ENCODE assay signal across 8 cellular contexts in genomic region chr16:30063278-30063892, GRCh38. TPM values are rescaled to one million over a fixed set of nuclear protein-coding genes. Genes with fewer than 3 reads are reported as not detected.
DNase-seq lines count a peak whose midpoint lies in the region; ATAC-seq and TF ChIP-seq lines count a peak whose summit lies in the region.

No MANE protein-coding gene starts in this region.

- ATAC-seq in gastrocnemius medialis, result peak in 1 of 2 donors; percentile 0

- H3K4me1 ChIP-seq in esophagus (ENCODE audit: control insufficient read depth in 2 of 2, insufficient read depth in 2 of 2, low read length in 1 of 2) (peaks cover 7 to 19% of the 10 kb centered on the region in 2 donors), gastrocnemius medialis (peaks cover 57 to 61% of the 10 kb centered on the region in 2 donors)

- H3K4me3 ChIP-seq in GM12864 (ENCODE audit: low read depth, low read length) (peak overlapping the region; percentile 78), esophagus (ENCODE audit: low read depth in 1 of 2, low read length in 2 of 2) (peak overlapping the region in 1 of 2 donors; percentile 53), gastrocnemius medialis (peak overlapping the region; percentile 75 to 91 (median 82))

- TF ChIP-seq CTCF in GM12864 (IDR thresholded peaks at IDR 0.05; ENCODE audit: low read depth, low read length, missing control alignments), result no peak
- no peak for TF ChIP-seq CTCF in RWPE1 (conservative IDR thresholded peaks at IDR 0.05; ENCODE audit: low read depth)
- no peak for TF ChIP-seq CTCF in gastrocnemius medialis (IDR thresholded peaks at IDR 0.05 in 4 of 5, conservative IDR thresholded peaks at IDR 0.05 in 1 of 5)

- H3K27ac ChIP-seq in RWPE1 (peak overlapping the region; percentile 99), esophagus (ENCODE audit: low read depth in 2 of 2, low read length in 1 of 2) (peak overlapping the region; percentile 97 to 98), gastrocnemius medialis (peak overlapping the region; percentile 97 to 100 (median 100))

- WGBS in esophagus, 2 donors, result 55 to 64% methylated on average over 12 of the region's 12 CpGs

- TF ChIP-seq POLR2A in gastrocnemius medialis (IDR thresholded peaks at IDR 0.05), result no peak

- H3K9me3 ChIP-seq in esophagus (ENCODE audit: control insufficient read depth in 2 of 2, insufficient read depth in 1 of 2, low read depth in 1 of 2, low read length in 1 of 2) (no peaks in the 10 kb centered on the region), gastrocnemius medialis (no peaks in the 10 kb centered on the region)

- H3K36me3 ChIP-seq in esophagus (ENCODE audit: control insufficient read depth in 2 of 2, insufficient read depth in 2 of 2, low read length in 1 of 2), result peaks cover 9 to 17% of the 10 kb centered on the region in 2 donors
- H3K36me3 ChIP-seq in gastrocnemius medialis, result peaks cover 0 to 19% of the 10 kb centered on the region in 2 donors

- intact Hi-C loops in gastrocnemius medialis (cut with DNase I; ENCODE audit: low total_unique reads), result loop anchor here (5.0 to 10.0 kb wide), 2 partner anchors 66 to 351 kb away; partner anchors contain the start of genes HIRIP3 and INO80E

- CTCF ChIA-PET in RWPE1 (lab: Yijun Ruan, JAX), result interaction anchor here (0.6 to 0.7 kb wide), 2 partner anchors 8 to 110 kb away, joined by 3 to 5 read pairs; no protein-coding TSS in a partner anchor

- H3K27me3 ChIP-seq in esophagus (ENCODE audit: control insufficient read depth in 1 of 2, insufficient read depth in 2 of 2, low read length in 2 of 2) (no peaks in the 10 kb centered on the region), gastrocnemius medialis (no peaks in the 10 kb centered on the region)

- in situ Hi-C loops in gastrocnemius medialis (cut with MboI; ENCODE audit: low sequenced_read_pairs in 4 of 4), result loop anchor here in 2 of 4 donors (25.0 kb wide), 2 partner anchors 299 to 349 kb away; partner anchors contain the start of genes CD2BP2 (in 1 of the 2), MYL11 (in 1 of the 2), TBC1D10B (in 1 of the 2) and ZNF771 (in 1 of the 2)

- DNase-seq in GM12864 (ENCODE audit: low read depth) (no peak), RWPE1 (ENCODE audit: low spot score) (no peak), gastrocnemius medialis (no peak), DMS53 (lab: John Stamatoyannopoulos, UW) (no peak), NCI-H1930 (lab: John Stamatoyannopoulos, UW) (no peak), SHP77 treated with DMSO at 0.1 percent for 48 hours (lab: John Stamatoyannopoulos, UW) (no peak), NOMO-1 (lab: John Stamatoyannopoulos, UW; ENCODE audit: unreplicated experiment in 2 of 2) (no peak)

- POLR2A ChIA-PET in RWPE1 (lab: Yijun Ruan, JAX; ENCODE audit: low non-redundant PET), result no interaction called here

RNA-seq across cellular contexts. Expression of gene ALDOA, which starts 2.2 kb away (rescaled TPM):
- 1,000 to 10,000 TPM; 1,266 to 1,398 TPM for polyA plus RNA-seq in esophagus
- over 10,000 TPM in 1 of 4 donors, 1,000 to 10,000 TPM in 3; 6,096 to 10,805 (median 7,093) TPM for total RNA-seq in gastrocnemius medialis

RNA-seq across cellular contexts. Expression of gene PPP4C, which starts 12.4 kb away (rescaled TPM):
- 100 to 1,000 TPM; 113 TPM for polyA plus RNA-seq in esophagus
- total RNA-seq in gastrocnemius medialis, result 10 to 100 TPM; 23.8 to 64.3 (median 44.7) TPM

RNA-seq across cellular contexts. Expression of gene TBX6, which starts 28.3 kb away (rescaled TPM):
- polyA plus RNA-seq in esophagus, result 10 to 100 TPM in 1 of 2 donors, 1 to 10 TPM in 1; 6.2 to 15.8 TPM
- total RNA-seq in gastrocnemius medialis, result under 1 TPM; 0.29 to 0.92 (median 0.67) TPM

RNA-seq across cellular contexts. Expression of gene TLCD3B, which starts 32.3 kb away (rescaled TPM):
- under 1 TPM; 0.04 to 0.16 TPM for polyA plus RNA-seq in esophagus
- under 1 TPM in 1 of 4 donors, not detected in 3; 0.27 TPM for total RNA-seq in gastrocnemius medialis

RNA-seq across cellular contexts. Expression of gene YPEL3, which starts 32.6 kb away (rescaled TPM):
- polyA plus RNA-seq in esophagus, result 100 to 1,000 TPM in 1 of 2 donors, 10 to 100 TPM in 1; 73.6 to 183 TPM
- total RNA-seq in gastrocnemius medialis, result 100 to 1,000 TPM in 3 of 4 donors, 10 to 100 TPM in 1; 97.2 to 197 (median 154) TPM
